ENCODE assay signal across 31 cellular contexts in the genomic region with DNA sequence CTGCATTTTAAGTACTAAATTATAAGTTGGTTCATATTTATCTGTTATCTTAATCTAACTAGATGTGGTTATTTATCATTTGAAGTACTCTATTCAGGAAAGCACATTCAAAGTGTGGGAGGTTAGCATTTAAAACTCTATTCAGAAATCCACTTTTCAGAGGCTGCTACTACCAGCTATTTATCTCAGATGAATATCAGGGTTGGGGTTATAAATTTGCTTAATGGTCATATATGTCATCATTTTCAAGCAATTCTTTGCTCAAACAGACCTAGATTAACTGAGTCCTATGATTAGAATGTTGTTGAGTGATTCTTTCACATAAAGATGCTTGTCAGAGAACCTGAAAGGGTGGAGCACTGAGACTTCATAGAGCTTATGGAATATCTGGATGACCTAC.
"Had no signal": no experiment of that assay in that cellular context is flagged by ENCODE, and none has a peak within 500 bp of the region (broad histone marks: within the 10 kb centered on the region; RNA-seq: fewer than 3 reads in every experiment).

No MANE protein-coding gene starts in this region.

- FAIRE-seq: astrocyte had no signal

- ATAC-seq: activated CD4-positive, alpha-beta T cell treated with anti-CD3 and anti-CD28 coated beads for 36 hours; activated CD4-positive, CD25-positive, alpha-beta regulatory T cell treated with anti-CD3 and anti-CD28 coated beads, Interleukin-2, amount 50 U/mL, for 24 hours; activated CD8-positive, alpha-beta memory T cell treated with anti-CD3 and anti-CD28 coated beads, Interleukin-2, amount 10 ng/mL, durations not matched to agents 7 days and 5 days; activated CD8-positive, alpha-beta T cell treated with anti-CD3 and anti-CD28 coated beads, Interleukin-2, amount 10 ng/mL, durations not matched to agents 7 days and 5 days; activated naive CD8-positive, alpha-beta T cell treated with anti-CD3 and anti-CD28 coated beads, Interleukin-2, amount 50 U/mL, for 24 hours; body of pancreas; WTC11 had no signal

- H3K4me1 ChIP-seq: breast epithelium had no signal

- H3K27ac ChIP-seq: body of pancreas, brain microvascular endothelial cell, breast epithelium, WERI-Rb-1 had no signal

- H3K9me3 ChIP-seq: body of pancreas, breast epithelium had no signal

- H3K36me3 ChIP-seq: brain microvascular endothelial cell, breast epithelium, WERI-Rb-1 had no signal

- H3K4me3 ChIP-seq: body of pancreas, breast epithelium had no signal

- H3K27me3 ChIP-seq: body of pancreas, brain microvascular endothelial cell, breast epithelium had no signal

- DNase-seq: activated CD4-positive, alpha-beta memory T cell treated with anti-CD3 and anti-CD28 coated beads, Interleukin-2, amount 10 ng/mL, durations not matched to agents 7 days and 5 days; activated CD4-positive, alpha-beta T cell treated with anti-CD3 and anti-CD28 coated beads for 1 hour; activated CD4-positive, alpha-beta T cell treated with anti-CD3 and anti-CD28 coated beads for 36 hours; activated CD4-positive, alpha-beta T cell treated with anti-CD3 and anti-CD28 coated beads for 48 hours; activated CD4-positive, alpha-beta T cell treated with anti-CD3 and anti-CD28 coated beads, Interleukin-2, amount 10 ng/mL, durations not matched to agents 7 days and 5 days; activated CD4-positive, alpha-beta T cell treated with anti-CD3 and anti-CD28 coated beads, Interleukin-2, amount 50 U/mL, for 48 hours; activated CD4-positive, CD25-positive, alpha-beta regulatory T cell; activated CD8-positive, alpha-beta memory T cell treated with anti-CD3 and anti-CD28 coated beads for 24 hours; activated CD8-positive, alpha-beta memory T cell treated with anti-CD3 and anti-CD28 coated beads, Interleukin-2, amount 10 ng/mL, durations not matched to agents 7 days and 5 days; activated CD8-positive, alpha-beta memory T cell treated with anti-CD3 and anti-CD28 coated beads, Interleukin-2, amount 50 U/mL, for 48 hours; activated CD8-positive, alpha-beta T cell treated with anti-CD3 and anti-CD28 coated beads, Interleukin-2, amount 10 ng/mL, durations not matched to agents 7 days and 5 days; activated effector memory CD4-positive, alpha-beta T cell treated with Interleukin-2 at 50 U/mL for 16 hours; activated gamma-delta T cell; activated naive CD4-positive, alpha-beta T cell treated with anti-CD3 and anti-CD28 coated beads, Interleukin-2, amount 10 ng/mL, durations not matched to agents 7 days and 5 days; activated naive CD4-positive, alpha-beta T cell treated with Interleukin-2 at 50 U/mL for 16 hours; activated naive CD8-positive, alpha-beta T cell treated with anti-CD3 and anti-CD28 coated beads, Interleukin-2, amount 10 ng/mL, durations not matched to agents 7 days and 5 days; activated naive CD8-positive, alpha-beta T cell treated with anti-CD3 and anti-CD28 coated beads, Interleukin-2, amount 50 U/mL, for 24 hours; activated T-cell treated with anti-CD3 and anti-CD28 coated beads, Interleukin-2, amount 50 U/mL, for 24 hours; activated T-cell treated with anti-CD3 and anti-CD28 coated beads, Interleukin-2, amount 50 U/mL, for 48 hours; amniotic stem cell; aorta; body of pancreas; brain microvascular endothelial cell; central memory CD4-positive, alpha-beta T cell; T-helper 2 cell; T-helper 9 cell; WERI-Rb-1 had no signal
